In the genomic region with DNA sequence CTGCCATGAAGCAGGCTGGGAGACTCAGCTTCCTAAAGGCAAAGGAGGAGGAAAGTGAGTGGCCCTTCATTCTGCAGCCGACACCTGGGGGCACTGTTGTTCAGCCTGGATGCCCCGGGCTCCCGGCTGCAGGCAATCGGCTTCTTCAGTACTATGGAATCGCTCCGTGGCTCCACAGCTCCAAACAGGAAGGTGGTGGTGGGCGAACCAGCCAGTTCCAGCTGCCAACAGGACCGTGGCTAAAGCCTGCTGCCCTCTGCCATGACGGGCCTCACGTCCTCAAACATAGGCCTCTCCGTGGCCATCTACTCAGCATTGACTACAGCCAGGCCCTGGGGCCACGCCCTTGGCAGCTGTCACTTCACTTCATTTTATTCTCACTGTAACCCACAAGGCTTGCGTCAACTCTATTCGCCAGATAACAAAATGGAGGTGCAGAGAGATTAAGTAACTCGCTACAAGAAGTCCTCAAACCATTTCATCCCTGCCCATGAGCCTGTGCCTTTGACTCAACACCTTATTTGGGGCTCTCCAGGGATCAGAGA, we compare ENCODE assay signal across 8 cellular contexts. TPM values are rescaled to one million over a fixed set of nuclear protein-coding genes. Genes with fewer than 3 reads are reported as not detected.
A peak's percentile ranks its signal among the peaks of the same experiment; 100 is the strongest.
DNase-seq lines count a peak whose midpoint lies in the region; ATAC-seq and TF ChIP-seq lines count a peak whose summit lies in the region.

No MANE protein-coding gene starts in this region.

- peaks cover 31% of the 10 kb centered on the region for H3K27me3 Mint-ChIP-seq in activated naive CD4-positive, alpha-beta T cell treated with anti-CD3 and anti-CD28 coated beads for 36 hours (ENCODE audit: low read depth)

- no peak overlapping the region for H3K4me3 ChIP-seq in LNCaP clone FGC (ENCODE audit: low read depth, low read length)

- peak; percentile 42 for TF ChIP-seq POLR2A in GM19099 (IDR thresholded peaks at IDR 0.05; ENCODE audit: extremely low read depth, insufficient read length, low read depth)

- peak; percentile 78 for DNase-seq in AG20443 (ENCODE audit: low spot score)
- DNase-seq in LNCaP clone FGC (ENCODE audit: low read depth) = peak; percentile 33
- DNase-seq in SK-N-DZ (ENCODE audit: low spot score) = peak; percentile 61
- DNase-seq in activated naive CD4-positive, alpha-beta T cell treated with anti-CD3 and anti-CD28 coated beads for 36 hours = peak; percentile 77
- DNase-seq in hepatic stellate cell (ENCODE audit: low spot score) = peak; percentile 76
- peak; percentile 60 for DNase-seq in stimulated activated CD4-positive, alpha-beta T cell treated with anti-CD3 and anti-CD28 coated beads, Interleukin-12 subunit alpha, Interleukin-12 subunit beta, amount 100 ng/mL, for 4 hours
- no peak for DNase-seq in omental fat pad (ENCODE audit: low spot score)

- H3K9me3 Mint-ChIP-seq in activated naive CD4-positive, alpha-beta T cell treated with anti-CD3 and anti-CD28 coated beads for 36 hours = peaks cover 7% of the 10 kb centered on the region

- intact Hi-C loops in activated naive CD4-positive, alpha-beta T cell treated with anti-CD3 and anti-CD28 coated beads for 36 hours (cut with micrococcal nuclease) = loop anchor here (1.0 to 5.0 kb wide), 6 partner anchors 266 to 416 kb away; no protein-coding TSS in a partner anchor

- no peak overlapping the region for H3K4me3 Mint-ChIP-seq in activated naive CD4-positive, alpha-beta T cell treated with anti-CD3 and anti-CD28 coated beads for 36 hours

- H3K4me1 Mint-ChIP-seq in activated naive CD4-positive, alpha-beta T cell treated with anti-CD3 and anti-CD28 coated beads for 36 hours (ENCODE audit: low read depth) = peaks cover 3% of the 10 kb centered on the region

- H3K27ac Mint-ChIP-seq in activated naive CD4-positive, alpha-beta T cell treated with anti-CD3 and anti-CD28 coated beads for 36 hours = no peak overlapping the region

- ATAC-seq in omental fat pad (ENCODE audit: low FRiP score) = no peak

- CTCF ChIA-PET in activated naive CD4-positive, alpha-beta T cell treated with anti-CD3 and anti-CD28 coated beads for 36 hours (lab: Charles Lee) = interaction anchor here (0.6 to 3.8 kb wide), 29 partner anchors 8 to 484 kb away, joined by 3 to 17 read pairs (median 4); no protein-coding TSS in a partner anchor

- peak; percentile 87 for TF ChIP-seq CTCF in LNCaP clone FGC (IDR thresholded peaks at IDR 0.05; ENCODE audit: control insufficient read depth, extremely low read depth, insufficient read depth)
- no peak for TF ChIP-seq CTCF in omental fat pad (IDR thresholded peaks at IDR 0.05)

- peaks cover 4% of the 10 kb centered on the region for H3K36me3 Mint-ChIP-seq in activated naive CD4-positive, alpha-beta T cell treated with anti-CD3 and anti-CD28 coated beads for 36 hours (ENCODE audit: low read depth)

RNA-seq across cellular contexts. Expression of gene PAX5, which starts 38.1 kb away (rescaled TPM):
- 5.1 TPM in 2 replicates for polyA plus RNA-seq in SK-N-DZ (2014; cell fraction: cytosol; rRNA removed)
- polyA plus RNA-seq in SK-N-DZ (2014; cell fraction: nucleus; rRNA removed) = 3.2 and 4.9 TPM in 2 replicates
- total RNA-seq in activated naive CD4-positive, alpha-beta T cell treated with anti-CD3 and anti-CD28 coated beads for 36 hours = under 1 TPM; 0.21 to 0.27 TPM
- 1 to 10 TPM in 1 of 4 donors, under 1 TPM in 2, not detected in 1; 0.09 to 1.2 (median 0.24) TPM for total RNA-seq in omental fat pad
